In the genomic region with DNA sequence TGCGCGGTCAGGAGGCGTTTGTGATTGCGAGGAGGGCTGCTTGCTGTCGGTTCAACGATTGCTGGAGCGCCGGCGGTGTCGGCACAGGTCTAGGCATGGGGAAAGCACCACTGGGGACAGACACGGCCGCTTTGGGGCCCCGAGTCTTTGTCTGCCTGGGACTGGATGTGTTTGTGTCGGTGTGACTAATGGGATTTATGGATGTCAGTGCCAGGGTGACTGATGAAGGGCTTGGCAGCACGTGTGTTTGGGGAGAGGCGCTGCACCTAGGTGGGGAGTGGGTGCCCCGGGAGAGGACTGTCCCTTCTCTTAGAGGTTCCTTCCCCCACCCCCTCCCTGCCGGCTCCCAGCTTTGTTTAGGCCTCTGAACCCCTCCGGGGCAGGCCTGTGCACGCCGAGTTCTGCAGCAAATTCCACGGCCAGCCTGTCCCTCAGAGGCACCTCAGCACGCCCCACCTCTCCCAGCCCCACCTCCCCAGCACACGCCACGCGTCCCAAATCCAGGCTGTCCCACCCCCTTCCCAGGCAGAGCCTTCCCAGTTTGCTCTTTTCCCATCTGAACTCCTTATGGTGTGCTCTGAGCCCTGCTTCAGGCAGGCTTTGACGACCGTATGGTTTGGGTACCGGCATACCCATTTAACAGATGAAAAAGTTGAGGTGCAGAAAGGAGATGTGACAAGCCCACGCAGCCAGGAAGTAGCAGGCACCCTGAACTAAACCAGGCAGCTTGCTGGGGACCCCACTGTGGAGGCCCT, we compare ENCODE assay signal across 8 cellular contexts. TPM values are rescaled to one million over a fixed set of nuclear protein-coding genes. Genes with fewer than 3 reads are reported as not detected.
DNase-seq lines count a peak whose midpoint lies in the region; ATAC-seq and TF ChIP-seq lines count a peak whose summit lies in the region.

No MANE protein-coding gene starts in this region.

- H3K4me3 ChIP-seq in LNCaP clone FGC (ENCODE audit: low read depth, low read length) (peak overlapping the region; percentile 95), cardiac fibroblast (replicated peaks in 1 of 2; ENCODE audit: low read depth in 2 of 2, low read length in 2 of 2) (peak overlapping the region; percentile 72 to 93)

- no peak for TF ChIP-seq CTCF in LNCaP clone FGC (IDR thresholded peaks at IDR 0.05; ENCODE audit: control insufficient read depth, extremely low read depth, insufficient read depth)
- TF ChIP-seq CTCF in cardiac fibroblast (IDR thresholded peaks at IDR 0.05; ENCODE audit: low read depth, low read length): no peak

- DNase-seq in D341Med (ENCODE audit: low spot score) (peak; percentile 54), LNCaP clone FGC (ENCODE audit: low read depth) (no peak), cardiac fibroblast (ENCODE audit: low read depth in 2 of 2) (peak; percentile 57 to 64), left lobe of liver (ENCODE audit: low spot score) (peak; percentile 82), NCI-H524 treated with DMSO at 0.1 percent for 48 hours (lab: John Stamatoyannopoulos, UW) (no peak), NCI-H1436 (lab: John Stamatoyannopoulos, UW) (no peak)

- ATAC-seq in left lobe of liver: peak; percentile 30
- no peak for ATAC-seq in GM18909 (IDR thresholded peaks at IDR 0.05; ENCODE audit: poor library complexity, unreplicated experiment)

- peak overlapping the region; percentile 98 for H3K27ac ChIP-seq in temporal lobe (ENCODE audit: low read depth, low read length)

RNA-seq across cellular contexts. Expression of a gene that starts 6.4 kb away (rescaled TPM):
- total RNA-seq in left lobe of liver (35.4 TPM), temporal lobe (97.6 TPM)

Comparison
In these comparisons a context has a peak if more than half of its experiments do, and no peak if none do; other contexts are left out.
1. DNase-seq: peak in D341Med (single experiment), cardiac fibroblast (2 of 2) and left lobe of liver (single experiment); none in LNCaP clone FGC (single experiment), NCI-H524 treated with DMSO at 0.1 percent for 48 hours (single experiment) and NCI-H1436 (single experiment).